26 cellular contexts compared by ENCODE assay signal in genomic region chr3:25474000-25474399, GRCh38. TPM values are rescaled to one million over a fixed set of nuclear protein-coding genes. Genes with fewer than 3 reads are reported as not detected.
A peak's percentile ranks its signal among the peaks of the same experiment; 100 is the strongest.
DNase-seq lines count a peak whose midpoint lies in the region; ATAC-seq, FAIRE-seq and TF ChIP-seq lines count a peak whose summit lies in the region.
"Had no signal": no experiment of that assay in that cellular context is flagged by ENCODE, and none has a peak within 500 bp of the region (broad histone marks: within the 10 kb centered on the region; RNA-seq: fewer than 3 reads in every experiment).

No MANE protein-coding gene starts in this region.

- H3K4me1 Mint-ChIP-seq in astrocyte (ENCODE audit: low read depth, unreplicated experiment), result peaks cover 6% of the 10 kb centered on the region
- H3K4me1 Mint-ChIP-seq: activated naive CD8-positive, alpha-beta T cell treated with anti-CD3 and anti-CD28 coated beads, Interleukin-2, amount 10 ng/mL, durations not matched to agents 7 days and 5 days had no signal

- no peak for ATAC-seq in GM19397 (IDR thresholded peaks at IDR 0.05; ENCODE audit: unreplicated experiment)
- ATAC-seq: activated CD4-positive, CD25-positive, alpha-beta regulatory T cell treated with anti-CD3 and anti-CD28 coated beads, Interleukin-2, amount 50 U/mL, for 24 hours; left lobe of liver; natural killer cell; PC-3; psoas muscle had no signal

- TF ChIP-seq CTCF in astrocyte (IDR thresholded peaks at IDR 0.05; ENCODE audit: insufficient read depth, low read depth, low read length), result no peak
- TF ChIP-seq CTCF in parathyroid adenoma (IDR thresholded peaks at IDR 0.05), result no peak

- H3K36me3 ChIP-seq in astrocyte (ENCODE audit: insufficient read depth, low read length) (no peaks in the 10 kb centered on the region), parathyroid adenoma (ENCODE audit: control insufficient read depth, insufficient read depth, low read length) (no peaks in the 10 kb centered on the region)
- H3K36me3 ChIP-seq: BE2C, colonic mucosa had no signal

- H2AFZ ChIP-seq in astrocyte (ENCODE audit: low read depth, low read length) (no peak overlapping the region), parathyroid adenoma (no peak overlapping the region)

- H3K9me3 Mint-ChIP-seq in astrocyte (ENCODE audit: unreplicated experiment), result no peaks in the 10 kb centered on the region
- H3K9me3 Mint-ChIP-seq: activated CD4-positive, alpha-beta memory T cell treated with anti-CD3 and anti-CD28 coated beads for 36 hours; activated naive CD8-positive, alpha-beta T cell treated with anti-CD3 and anti-CD28 coated beads, Interleukin-2, amount 10 ng/mL, durations not matched to agents 7 days and 5 days; endodermal cell; natural killer cell had no signal

- peaks cover 86% of the 10 kb centered on the region for H3K79me2 ChIP-seq in astrocyte (ENCODE audit: insufficient read depth, low read length)
- H3K79me2 ChIP-seq in parathyroid adenoma, result no peaks in the 10 kb centered on the region

- H3K27me3 Mint-ChIP-seq in astrocyte (ENCODE audit: low read depth, unreplicated experiment), result no peaks in the 10 kb centered on the region
- H3K27me3 Mint-ChIP-seq: activated CD4-positive, alpha-beta memory T cell treated with anti-CD3 and anti-CD28 coated beads for 36 hours had no signal

- H3K27me3 ChIP-seq in astrocyte (ENCODE audit: insufficient read depth, low read length) (no peaks in the 10 kb centered on the region), parathyroid adenoma (ENCODE audit: control insufficient read depth, insufficient read depth, low read length) (no peaks in the 10 kb centered on the region)
- H3K27me3 ChIP-seq: BE2C, colonic mucosa had no signal

- H3K9me3 ChIP-seq in astrocyte (ENCODE audit: insufficient read depth, low read depth, low read length) (no peaks in the 10 kb centered on the region), parathyroid adenoma (ENCODE audit: control insufficient read depth, low read length) (no peaks in the 10 kb centered on the region)
- H3K9me3 ChIP-seq: BE2C, colonic mucosa, psoas muscle had no signal

- no peaks in the 10 kb centered on the region for H3K36me3 Mint-ChIP-seq in astrocyte (ENCODE audit: low read depth, unreplicated experiment)
- H3K36me3 Mint-ChIP-seq: activated CD4-positive, alpha-beta memory T cell treated with anti-CD3 and anti-CD28 coated beads for 36 hours; activated naive CD8-positive, alpha-beta T cell treated with anti-CD3 and anti-CD28 coated beads, Interleukin-2, amount 10 ng/mL, durations not matched to agents 7 days and 5 days; natural killer cell had no signal

- DNase-seq in COLO829 (ENCODE audit: low spot score), result peak; percentile 96
- no peak for DNase-seq in astrocyte (ENCODE audit: low read depth)
- DNase-seq in fibroblast of peridontal ligament (ENCODE audit: extremely low read depth), result peak; percentile 36
- DNase-seq in activated effector memory CD4-positive, alpha-beta T cell treated with Interleukin-2 at 50 U/mL for 16 hours, result no peak
- no peak for DNase-seq in nucleus accumbens (lab: John Stamatoyannopoulos, UW)
- no peak for DNase-seq in HPDE6-E6E7 (ENCODE audit: extremely low spot score)
- DNase-seq: activated CD4-positive, alpha-beta memory T cell treated with anti-CD3 and anti-CD28 coated beads for 36 hours; activated CD8-positive, alpha-beta memory T cell treated with anti-CD3 and anti-CD28 coated beads, Interleukin-2, amount 50 U/mL, for 48 hours; activated naive CD8-positive, alpha-beta T cell treated with anti-CD3 and anti-CD28 coated beads, Interleukin-2, amount 10 ng/mL, durations not matched to agents 7 days and 5 days; BE2C; colonic mucosa; endodermal cell; natural killer cell; NCI-H510A treated with DMSO at 0.1 percent for 48 hours; PC-3; psoas muscle; SHP77 treated with DMSO at 0.1 percent for 48 hours had no signal

- H3K4me3 ChIP-seq in astrocyte (ENCODE audit: insufficient read depth, low read depth, low read length), result no peak overlapping the region
- H3K4me3 ChIP-seq in parathyroid adenoma (ENCODE audit: low read depth, low read length), result peak overlapping the region; percentile 1
- H3K4me3 ChIP-seq: colonic mucosa, psoas muscle, skin epidermis had no signal

- H3K4me2 ChIP-seq in astrocyte (ENCODE audit: low read length) (peak overlapping the region; percentile 47), parathyroid adenoma (ENCODE audit: low read length) (peak overlapping the region; percentile 4)
- H3K4me2 ChIP-seq: KMS-11 had no signal

- H3K27ac ChIP-seq in astrocyte (ENCODE audit: low read depth, low read length), result peak overlapping the region; percentile 26
- no peak overlapping the region for H3K27ac ChIP-seq in parathyroid adenoma
- H3K27ac ChIP-seq: colonic mucosa, KMS-11 had no signal

- H3K9ac ChIP-seq in astrocyte (ENCODE audit: low read length), result peak overlapping the region; percentile 34
- no peak overlapping the region for H3K9ac ChIP-seq in parathyroid adenoma
- H3K9ac ChIP-seq: KMS-11 had no signal

- no peak overlapping the region for H3K4me3 Mint-ChIP-seq in astrocyte (ENCODE audit: unreplicated experiment)
- H3K4me3 Mint-ChIP-seq: activated CD4-positive, alpha-beta memory T cell treated with anti-CD3 and anti-CD28 coated beads for 36 hours; activated naive CD8-positive, alpha-beta T cell treated with anti-CD3 and anti-CD28 coated beads, Interleukin-2, amount 10 ng/mL, durations not matched to agents 7 days and 5 days; endodermal cell; natural killer cell had no signal

- H4K20me1 ChIP-seq in astrocyte (ENCODE audit: insufficient read depth, low read length), result no peaks in the 10 kb centered on the region

- H3K4me1 ChIP-seq in astrocyte (ENCODE audit: insufficient read depth, low read length) (peaks cover 31% of the 10 kb centered on the region), parathyroid adenoma (no peaks in the 10 kb centered on the region)
- H3K4me1 ChIP-seq: BE2C, colonic mucosa had no signal

- H3K27ac Mint-ChIP-seq in astrocyte (ENCODE audit: unreplicated experiment), result no peak overlapping the region
- H3K27ac Mint-ChIP-seq: activated CD4-positive, alpha-beta memory T cell treated with anti-CD3 and anti-CD28 coated beads for 36 hours; activated naive CD8-positive, alpha-beta T cell treated with anti-CD3 and anti-CD28 coated beads, Interleukin-2, amount 10 ng/mL, durations not matched to agents 7 days and 5 days; endodermal cell; natural killer cell had no signal

- FAIRE-seq in astrocyte (lab: Jason Lieb, UNC), result no peak
- FAIRE-seq: HTR-8/SVneo, TTC549 had no signal

RNA-seq across cellular contexts. Expression of gene RARB, which starts 45.9 kb away (rescaled TPM):
- 0.27 and 0.29 TPM in 2 replicates for total RNA-seq in astrocyte
- total RNA-seq: activated CD4-positive, alpha-beta memory T cell treated with anti-CD3 and anti-CD28 coated beads for 36 hours; activated naive CD8-positive, alpha-beta T cell treated with anti-CD3 and anti-CD28 coated beads, Interleukin-2, amount 10 ng/mL, durations not matched to agents 7 days and 5 days; natural killer cell; PC-3; T-helper 1 cell treated with Interleukin-12 subunit alpha and Interleukin-12 subunit beta and Interleukin-4 antibody, amounts not matched to agents 30 ng/mL and 1 ng/mL, for 36 hours had no signal

Comparison
In these comparisons a context has a peak if more than half of its experiments do, and no peak if none do; other contexts are left out.
1. DNase-seq: peak in COLO829 (single experiment) and fibroblast of peridontal ligament (single experiment); none in astrocyte (single experiment), activated effector memory CD4-positive, alpha-beta T cell treated with Interleukin-2 at 50 U/mL for 16 hours (single experiment), nucleus accumbens (0 of 56) and HPDE6-E6E7 (single experiment).